In genomic region chr3:87350367-87351199, GRCh38 we compare ENCODE assay signal across 8 cellular contexts.
A peak's percentile ranks its signal among the peaks of the same experiment; 100 is the strongest.
DNase-seq lines count a peak whose midpoint lies in the region; ATAC-seq, FAIRE-seq and TF ChIP-seq lines count a peak whose summit lies in the region.

No MANE protein-coding gene starts in this region.

- H4K20me1 ChIP-seq in OCI-LY1 (ENCODE audit: insufficient read depth, low read length): no peaks in the 10 kb centered on the region

- H3K9ac ChIP-seq in OCI-LY1 (ENCODE audit: low read length): no peak overlapping the region

- H3F3A ChIP-seq in OCI-LY1 (ENCODE audit: insufficient read depth, low read length): no peaks in the 10 kb centered on the region

- H2AFZ ChIP-seq in OCI-LY1 (ENCODE audit: low read length): no peak overlapping the region

- peak; percentile 63 for TF ChIP-seq CTCF in GM20000 (IDR thresholded peaks at IDR 0.05; ENCODE audit: extremely low read depth, missing control alignments)
- peak; percentile 78 for TF ChIP-seq CTCF in OCI-LY1 (IDR thresholded peaks at IDR 0.05; ENCODE audit: low read length)
- TF ChIP-seq CTCF in chondrocyte (IDR thresholded peaks at IDR 0.05): peak; percentile 99
- TF ChIP-seq CTCF in left lung (IDR thresholded peaks at IDR 0.05): peak; percentile 75 to 90

- H3K36me3 ChIP-seq in OCI-LY1 (ENCODE audit: insufficient read depth, low read length) (no peaks in the 10 kb centered on the region), left lung (no peaks in the 10 kb centered on the region)

- no peaks in the 10 kb centered on the region for H3K9me2 ChIP-seq in OCI-LY1 (ENCODE audit: low read depth, low read length)

- peak; percentile 11 to 21 for DNase-seq in activated T-cell treated with anti-CD3 and anti-CD28 coated beads, Interleukin-2, amount 50 U/mL, for 72 hours
- DNase-seq in activated T-cell treated with anti-CD3 and anti-CD28 coated beads, Interleukin-2, amount 50 U/mL, for 1 hour: no peak
- DNase-seq in GM20000 (ENCODE audit: low spot score): peak; percentile 62
- no peak for DNase-seq in chondrocyte (ENCODE audit: low spot score)
- DNase-seq in left lung: no peak
- DNase-seq in urothelium cell line (ENCODE audit: low spot score): peak; percentile 48

- H3K4me1 ChIP-seq in OCI-LY1 (ENCODE audit: insufficient read depth, low read length, severe bottlenecking) (no peaks in the 10 kb centered on the region), left lung (no peaks in the 10 kb centered on the region)

- ATAC-seq in activated T-cell treated with anti-CD3 and anti-CD28 coated beads, Interleukin-2, amount 50 U/mL, for 72 hours (replicated peaks in 1 of 2): peak; percentile 83 to 84
- ATAC-seq in HG03442 (IDR thresholded peaks at IDR 0.05; ENCODE audit: unreplicated experiment) (peak; percentile 99), left lung (peak; percentile 96)

- no peak overlapping the region for H3K27ac Mint-ChIP-seq in activated T-cell treated with anti-CD3 and anti-CD28 coated beads, Interleukin-2, amount 50 U/mL, for 72 hours
- H3K27ac Mint-ChIP-seq in chondrocyte (ENCODE audit: unreplicated experiment): no peak overlapping the region

- no peaks in the 10 kb centered on the region for H3K27me3 ChIP-seq in OCI-LY1 (ENCODE audit: insufficient read depth, low read length)
- H3K27me3 ChIP-seq in left lung: no peaks in the 10 kb centered on the region

- H3K27ac ChIP-seq in OCI-LY1 (ENCODE audit: low read depth, low read length, poor library complexity, severe bottlenecking) (no peak overlapping the region), left lung (no peak overlapping the region)

- intact Hi-C loops in left lung (cut with DNase I): no loop called here

- no peaks in the 10 kb centered on the region for H3K79me2 ChIP-seq in OCI-LY1 (ENCODE audit: insufficient read depth, low read length)

- H3K27me3 Mint-ChIP-seq in activated T-cell treated with anti-CD3 and anti-CD28 coated beads, Interleukin-2, amount 50 U/mL, for 72 hours (ENCODE audit: low read depth): peaks cover 9% of the 10 kb centered on the region
- peaks cover 21% of the 10 kb centered on the region for H3K27me3 Mint-ChIP-seq in chondrocyte (ENCODE audit: low read depth)

- H3K36me3 Mint-ChIP-seq in activated T-cell treated with anti-CD3 and anti-CD28 coated beads, Interleukin-2, amount 50 U/mL, for 72 hours (ENCODE audit: insufficient read depth in 2 of 2): no peaks in the 10 kb centered on the region
- H3K36me3 Mint-ChIP-seq in chondrocyte (ENCODE audit: low read depth): peaks cover 1% of the 10 kb centered on the region

- no peaks in the 10 kb centered on the region for H3K9me3 Mint-ChIP-seq in activated T-cell treated with anti-CD3 and anti-CD28 coated beads, Interleukin-2, amount 50 U/mL, for 72 hours
- peaks cover 3% of the 10 kb centered on the region for H3K9me3 Mint-ChIP-seq in chondrocyte (ENCODE audit: low read depth)

- H3K4me3 ChIP-seq in OCI-LY1 (ENCODE audit: low read depth, low read length, poor library complexity, severe bottlenecking) (no peak overlapping the region), left lung (no peak overlapping the region)

- no peak for FAIRE-seq in urothelium cell line (lab: Jason Lieb, UNC)

- no peak overlapping the region for H3K4me3 Mint-ChIP-seq in activated T-cell treated with anti-CD3 and anti-CD28 coated beads, Interleukin-2, amount 50 U/mL, for 72 hours
- no peak overlapping the region for H3K4me3 Mint-ChIP-seq in chondrocyte (ENCODE audit: unreplicated experiment)

- H3K9me3 ChIP-seq in OCI-LY1 (ENCODE audit: low read length) (no peaks in the 10 kb centered on the region), left lung (no peaks in the 10 kb centered on the region)

- H3K4me2 ChIP-seq in OCI-LY1 (ENCODE audit: low read length): no peak overlapping the region

- H3K4me1 Mint-ChIP-seq in activated T-cell treated with anti-CD3 and anti-CD28 coated beads, Interleukin-2, amount 50 U/mL, for 72 hours (ENCODE audit: low read depth): no peaks in the 10 kb centered on the region
- no peaks in the 10 kb centered on the region for H3K4me1 Mint-ChIP-seq in chondrocyte (ENCODE audit: low read depth)

Comparison
In these comparisons a context has a peak if more than half of its experiments do, and no peak if none do; other contexts are left out.
1. DNase-seq: peak in activated T-cell treated with anti-CD3 and anti-CD28 coated beads, Interleukin-2, amount 50 U/mL, for 72 hours (2 of 2), GM20000 (single experiment) and urothelium cell line (single experiment); none in activated T-cell treated with anti-CD3 and anti-CD28 coated beads, Interleukin-2, amount 50 U/mL, for 1 hour (single experiment), chondrocyte (single experiment) and left lung (0 of 2).
2. Peak in every context shown above with its lines, with median percentiles within 50 percentile points of each other: ATAC-seq and CTCF ChIP-seq.